Comparison of ENCODE assay signal across 2 cellular contexts in genomic region chr10:79636654-79637199, GRCh38.
TF ChIP-seq lines count a peak whose summit lies in the region.
"Not testable (repeated sequence)": the region's sequence is repeated elsewhere in the genome, so short reads cannot be mapped to it uniquely, and the experiment has no call there.

No MANE protein-coding gene starts in this region.

TF ChIP-seq in K562, 482 proteins besides CTCF, POLR2A, EP300 and RAD21:
- TF ChIP-seq JUND (IDR thresholded peaks at IDR 0.05; ENCODE audit: borderline replicate concordance, low read depth, low read length): not testable (repeated sequence)
- TF ChIP-seq JUND (tag; IDR thresholded peaks at IDR 0.05; ENCODE audit: borderline replicate concordance, low read depth, low read length): 0 out of 3 replicates have a peak, but pooled peaks have one; percentile 13
- TF ChIP-seq SMARCE1 (IDR thresholded peaks at IDR 0.05): peak; percentile 55; the same call in 1 of the 2 replicates
- peak; percentile 84 for TF ChIP-seq MEIS2 (IDR thresholded peaks at IDR 0.05; ENCODE audit: partially characterized antibody)
- TF ChIP-seq ARID1B (IDR thresholded peaks at IDR 0.05): peak; percentile 21; the same call in 1 of the 2 replicates
- TF ChIP-seq AFF1 (IDR thresholded peaks at IDR 0.05; ENCODE audit: low read depth in 1 of 2, partially characterized antibody in 2 of 2): peak in 1 of 2 experiments; percentile 41
- peak; percentile 23; the same call in 1 of the 2 replicates for TF ChIP-seq PKNOX1 (IDR thresholded peaks at IDR 0.05)
- TF ChIP-seq SOX6 (IDR thresholded peaks at IDR 0.05): peak; percentile 52; the same call in 1 of the 2 replicates
- peak; percentile 11; the same call in 1 of the 2 replicates for TF ChIP-seq C11orf30 (IDR thresholded peaks at IDR 0.05; ENCODE audit: low read depth)
- peak in 1 of 2 experiments; percentile 77; a peak in 2 of 4 replicates for TF ChIP-seq FOXA3 (CRISPR knock-in tag; conservative IDR thresholded peaks at IDR 0.05 in 1 of 2, IDR thresholded peaks at IDR 0.05 in 1 of 2)

TF ChIP-seq in HepG2, 621 proteins besides CTCF, POLR2A, EP300 and RAD21 (continued from another document):
- TF ChIP-seq ARID5B (CRISPR knock-in tag; IDR thresholded peaks at IDR 0.05): 0 out of 2 replicates have a peak, but pooled peaks have one; percentile 17
